23 cellular contexts compared by ENCODE assay signal in the genomic region with DNA sequence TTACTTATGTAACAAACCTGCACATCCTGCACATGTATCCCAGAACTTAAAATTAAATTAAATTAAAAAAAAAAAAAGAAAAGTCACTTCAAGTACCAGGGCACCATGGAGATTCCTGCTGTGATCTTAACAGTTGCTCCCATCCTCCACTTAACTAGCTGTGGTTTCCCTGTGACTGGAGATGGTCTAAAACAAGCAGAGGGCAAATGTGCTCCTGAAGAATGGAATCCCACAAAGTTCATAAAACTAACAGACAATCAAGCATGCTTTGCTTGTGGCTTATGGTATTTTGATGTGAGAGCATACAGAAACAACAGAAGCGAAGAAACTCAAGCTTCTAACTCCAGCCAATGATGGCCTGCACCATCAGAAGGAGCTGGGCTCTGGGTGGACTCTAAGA.
DNase-seq lines count a peak whose midpoint lies in the region; ATAC-seq and TF ChIP-seq lines count a peak whose summit lies in the region.
"Had no signal": no experiment of that assay in that cellular context is flagged by ENCODE, and none has a peak within 500 bp of the region (broad histone marks: within the 10 kb centered on the region; RNA-seq: fewer than 3 reads in every experiment).

No MANE protein-coding gene starts in this region.

- no peak overlapping the region for H3K4me3 ChIP-seq in mucosa of descending colon
- H3K4me3 ChIP-seq: GM23248, HAP-1, MG63, SJCRH30 had no signal

- H3K4me1 Mint-ChIP-seq in activated CD4-positive, alpha-beta T cell treated with anti-CD3 and anti-CD28 coated beads, Interleukin-2, amount 10 ng/mL, durations not matched to agents 24 days and 14 days, result peaks cover 12% of the 10 kb centered on the region

- DNase-seq in activated CD4-positive, alpha-beta T cell treated with anti-CD3 and anti-CD28 coated beads, Interleukin-2, amount 10 ng/mL, durations not matched to agents 24 days and 14 days, result peak; percentile 24
- no peak for DNase-seq in activated CD4-positive, alpha-beta T cell treated with anti-CD3 and anti-CD28 coated beads for 1 hour
- peak; percentile 56 for DNase-seq in glomerular visceral epithelial cell (ENCODE audit: extremely low spot score)
- no peak for DNase-seq in mucosa of descending colon
- no peak for DNase-seq in hippocampal formation (lab: John Stamatoyannopoulos, UW)
- no peak for DNase-seq in T-helper 9 cell
- DNase-seq in UCSD-AML1 (lab: John Stamatoyannopoulos, UW; ENCODE audit: unreplicated experiment), result no peak
- DNase-seq: Calu3, DMS79 treated with DMSO at 0.1 percent for 48 hours, GM23248, KBM-7, MG63, NCI-H1105 treated with DMSO at 0.1 percent for 48 hours, NCI-H146, NCI-H2029, NCI-H446, NCI-H524 treated with DMSO at 0.1 percent for 48 hours, NCI-H774, PC-3, SJCRH30 had no signal

- intact Hi-C loops in activated CD4-positive, alpha-beta T cell treated with anti-CD3 and anti-CD28 coated beads, Interleukin-2, amount 10 ng/mL, durations not matched to agents 24 days and 14 days (cut with micrococcal nuclease), result no loop called here
- intact Hi-C loops in mucosa of descending colon (cut with DNase I, micrococcal nuclease), result no loop called here

- no peaks in the 10 kb centered on the region for H3K36me3 Mint-ChIP-seq in activated CD4-positive, alpha-beta T cell treated with anti-CD3 and anti-CD28 coated beads, Interleukin-2, amount 10 ng/mL, durations not matched to agents 24 days and 14 days (ENCODE audit: low read depth)

- no peak for TF ChIP-seq CTCF in mucosa of descending colon (IDR thresholded peaks at IDR 0.05)

- no peaks in the 10 kb centered on the region for H3K36me3 ChIP-seq in mucosa of descending colon (ENCODE audit: low read depth)
- H3K36me3 ChIP-seq: HAP-1, MG63, SJCRH30 had no signal

- no peak overlapping the region for H3K4me3 Mint-ChIP-seq in activated CD4-positive, alpha-beta T cell treated with anti-CD3 and anti-CD28 coated beads, Interleukin-2, amount 10 ng/mL, durations not matched to agents 24 days and 14 days
- H3K4me3 Mint-ChIP-seq: B cell had no signal

- ATAC-seq in mucosa of descending colon, result peak; percentile 16
- ATAC-seq: PC-3, Right ventricle myocardium inferior had no signal

- peaks cover 12% of the 10 kb centered on the region for H3K4me1 ChIP-seq in mucosa of descending colon (ENCODE audit: low read depth)
- H3K4me1 ChIP-seq: HAP-1, SJCRH30 had no signal

- H3K27ac Mint-ChIP-seq in activated CD4-positive, alpha-beta T cell treated with anti-CD3 and anti-CD28 coated beads, Interleukin-2, amount 10 ng/mL, durations not matched to agents 24 days and 14 days, result no peak overlapping the region
- H3K27ac Mint-ChIP-seq: B cell had no signal

- peaks cover 2% of the 10 kb centered on the region for H3K9me3 ChIP-seq in mucosa of descending colon
- H3K9me3 ChIP-seq: HAP-1, MG63, SJCRH30 had no signal

- peaks cover 10% of the 10 kb centered on the region for H3K9me3 Mint-ChIP-seq in activated CD4-positive, alpha-beta T cell treated with anti-CD3 and anti-CD28 coated beads, Interleukin-2, amount 10 ng/mL, durations not matched to agents 24 days and 14 days

- peaks cover 14% of the 10 kb centered on the region for H3K27me3 Mint-ChIP-seq in activated CD4-positive, alpha-beta T cell treated with anti-CD3 and anti-CD28 coated beads, Interleukin-2, amount 10 ng/mL, durations not matched to agents 24 days and 14 days

Comparison
In these comparisons a context has a peak if more than half of its experiments do, and no peak if none do; other contexts are left out.
1. DNase-seq: peak in activated CD4-positive, alpha-beta T cell treated with anti-CD3 and anti-CD28 coated beads, Interleukin-2, amount 10 ng/mL, durations not matched to agents 24 days and 14 days (single experiment) and glomerular visceral epithelial cell (single experiment); none in activated CD4-positive, alpha-beta T cell treated with anti-CD3 and anti-CD28 coated beads for 1 hour (single experiment), mucosa of descending colon (0 of 3), hippocampal formation (0 of 2), T-helper 9 cell (single experiment) and UCSD-AML1 (single experiment).